1 cellular context compared by ENCODE assay signal in genomic region chr22:37659066-37659896, GRCh38.
TF ChIP-seq lines count a peak whose summit lies in the region.

No MANE protein-coding gene starts in this region.

TF ChIP-seq in HepG2, 621 proteins besides CTCF, POLR2A, EP300 and RAD21 (continued from another document and continues in another):
- TF ChIP-seq ZC3H4 (CRISPR knock-in tag; IDR thresholded peaks at IDR 0.05; ENCODE audit: borderline replicate concordance) (peak; percentile 46; the same call in 1 of the 2 replicates), CAMTA2 (CRISPR knock-in tag; IDR thresholded peaks at IDR 0.05; ENCODE audit: borderline replicate concordance) (no peak), ZNF891 (CRISPR knock-in tag; IDR thresholded peaks at IDR 0.05) (no peak), ZNF547 (CRISPR knock-in tag; IDR thresholded peaks at IDR 0.05) (no peak), BCL6 (CRISPR knock-in tag; IDR thresholded peaks at IDR 0.05) (peak; percentile 55; the same call in 1 of the 2 replicates), ZNF567 (CRISPR knock-in tag; IDR thresholded peaks at IDR 0.05; ENCODE audit: borderline replicate concordance) (no peak), SOX6 (IDR thresholded peaks at IDR 0.05) (no peak), SOX6 (CRISPR knock-in tag; IDR thresholded peaks at IDR 0.05) (peak; percentile 78), FIP1L1 (IDR thresholded peaks at IDR 0.05; ENCODE audit: borderline replicate concordance, insufficient read depth, low read depth, low read length) (no peak), POGZ (CRISPR knock-in tag; IDR thresholded peaks at IDR 0.05) (0 out of 2 replicates have a peak, but pooled peaks have one; percentile 26), ZNF607 (CRISPR knock-in tag; IDR thresholded peaks at IDR 0.05; ENCODE audit: borderline replicate concordance) (peak; percentile 64), ZNF605 (CRISPR knock-in tag; IDR thresholded peaks at IDR 0.05) (peak; percentile 84), ZNF350 (CRISPR knock-in tag; IDR thresholded peaks at IDR 0.05; ENCODE audit: borderline replicate concordance, low read depth) (peak; percentile 74; the same call in 1 of the 2 replicates), HCFC1 (IDR thresholded peaks at IDR 0.05; ENCODE audit: low read depth, low read length) (no peak), ZGPAT (CRISPR knock-in tag; IDR thresholded peaks at IDR 0.05) (peak; percentile 39; the same call in 1 of the 2 replicates), ZFP91 (CRISPR knock-in tag; IDR thresholded peaks at IDR 0.05; ENCODE audit: borderline replicate concordance) (peak; percentile 67; the same call in 1 of the 2 replicates), ZNF691 (CRISPR knock-in tag; IDR thresholded peaks at IDR 0.05; ENCODE audit: borderline replicate concordance, low read depth) (0 out of 2 replicates have a peak, but pooled peaks have one; percentile 74), CREB1 (IDR thresholded peaks at IDR 0.05) (no peak), CREB1 (CRISPR knock-in tag; IDR thresholded peaks at IDR 0.05) (no peak), MTA1 (CRISPR knock-in tag; IDR thresholded peaks at IDR 0.05; ENCODE audit: borderline replicate concordance) (peak; percentile 76; the same call in 1 of the 2 replicates), MED1 (CRISPR knock-in tag; IDR thresholded peaks at IDR 0.05) (peak; percentile 82), ZNF678 (CRISPR knock-in tag; IDR thresholded peaks at IDR 0.05) (no peak), NR2C2 (CRISPR knock-in tag; IDR thresholded peaks at IDR 0.05; ENCODE audit: borderline replicate concordance) (peak; percentile 66; the same call in 1 of the 2 replicates), SIN3A (IDR thresholded peaks at IDR 0.05; ENCODE audit: borderline replicate concordance, low read depth, low read length) (peak; percentile 65; the same call in 1 of the 2 replicates), ZNF816 (CRISPR knock-in tag; IDR thresholded peaks at IDR 0.05; ENCODE audit: borderline replicate concordance) (peak; percentile 55; the same call in 1 of the 2 replicates), SMAD1 (CRISPR knock-in tag; IDR thresholded peaks at IDR 0.05; ENCODE audit: borderline replicate concordance, low read depth) (no peak), HHEX (CRISPR knock-in tag; IDR thresholded peaks at IDR 0.05) (no peak), ZNF687 (CRISPR knock-in tag; IDR thresholded peaks at IDR 0.05) (peak; percentile 75), ZNF318 (CRISPR knock-in tag; IDR thresholded peaks at IDR 0.05) (no peak), JUNB (CRISPR knock-in tag; IDR thresholded peaks at IDR 0.05; ENCODE audit: borderline replicate concordance) (no peak), ZNF782 (CRISPR knock-in tag; IDR thresholded peaks at IDR 0.05; ENCODE audit: borderline replicate concordance) (peak; percentile 71; the same call in 1 of the 2 replicates), ZNF580 (CRISPR knock-in tag; IDR thresholded peaks at IDR 0.05; ENCODE audit: borderline replicate concordance, low read depth) (peak; percentile 54; the same call in 1 of the 2 replicates), ETV5 (CRISPR knock-in tag; IDR thresholded peaks at IDR 0.05; ENCODE audit: borderline replicate concordance) (no peak), HNF1B (CRISPR knock-in tag; IDR thresholded peaks at IDR 0.05) (peak; percentile 66; the same call in 1 of the 2 replicates), MEF2D (CRISPR knock-in tag; IDR thresholded peaks at IDR 0.05) (peak; percentile 95; the same call in 1 of the 2 replicates), ZNF33A (CRISPR knock-in tag; IDR thresholded peaks at IDR 0.05; ENCODE audit: borderline replicate concordance) (no peak), ZNF430 (CRISPR knock-in tag; IDR thresholded peaks at IDR 0.05) (peak; percentile 78; the same call in 1 of the 2 replicates), KLF16 (CRISPR knock-in tag; IDR thresholded peaks at IDR 0.05) (peak in 1 of 2 experiments; percentile 64; a peak in 2 of 4 replicates), DNMT1 (CRISPR knock-in tag; IDR thresholded peaks at IDR 0.05) (0 out of 2 replicates have a peak, but pooled peaks have one; percentile 51), ZNF563 (CRISPR knock-in tag; IDR thresholded peaks at IDR 0.05) (0 out of 2 replicates have a peak, but pooled peaks have one; percentile 48)
- TF ChIP-seq, protein P1, sequence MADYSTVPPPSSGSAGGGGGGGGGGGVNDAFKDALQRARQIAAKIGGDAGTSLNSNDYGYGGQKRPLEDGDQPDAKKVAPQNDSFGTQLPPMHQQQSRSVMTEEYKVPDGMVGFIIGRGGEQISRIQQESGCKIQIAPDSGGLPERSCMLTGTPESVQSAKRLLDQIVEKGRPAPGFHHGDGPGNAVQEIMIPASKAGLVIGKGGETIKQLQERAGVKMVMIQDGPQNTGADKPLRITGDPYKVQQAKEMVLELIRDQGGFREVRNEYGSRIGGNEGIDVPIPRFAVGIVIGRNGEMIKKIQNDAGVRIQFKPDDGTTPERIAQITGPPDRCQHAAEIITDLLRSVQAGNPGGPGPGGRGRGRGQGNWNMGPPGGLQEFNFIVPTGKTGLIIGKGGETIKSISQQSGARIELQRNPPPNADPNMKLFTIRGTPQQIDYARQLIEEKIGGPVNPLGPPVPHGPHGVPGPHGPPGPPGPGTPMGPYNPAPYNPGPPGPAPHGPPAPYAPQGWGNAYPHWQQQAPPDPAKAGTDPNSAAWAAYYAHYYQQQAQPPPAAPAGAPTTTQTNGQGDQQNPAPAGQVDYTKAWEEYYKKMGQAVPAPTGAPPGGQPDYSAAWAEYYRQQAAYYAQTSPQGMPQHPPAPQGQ (CRISPR knock-in tag; IDR thresholded peaks at IDR 0.05; ENCODE audit: borderline replicate concordance), result peak; percentile 64; the same call in 1 of the 2 replicates
